8 cellular contexts compared by ENCODE assay signal in the genomic region with DNA sequence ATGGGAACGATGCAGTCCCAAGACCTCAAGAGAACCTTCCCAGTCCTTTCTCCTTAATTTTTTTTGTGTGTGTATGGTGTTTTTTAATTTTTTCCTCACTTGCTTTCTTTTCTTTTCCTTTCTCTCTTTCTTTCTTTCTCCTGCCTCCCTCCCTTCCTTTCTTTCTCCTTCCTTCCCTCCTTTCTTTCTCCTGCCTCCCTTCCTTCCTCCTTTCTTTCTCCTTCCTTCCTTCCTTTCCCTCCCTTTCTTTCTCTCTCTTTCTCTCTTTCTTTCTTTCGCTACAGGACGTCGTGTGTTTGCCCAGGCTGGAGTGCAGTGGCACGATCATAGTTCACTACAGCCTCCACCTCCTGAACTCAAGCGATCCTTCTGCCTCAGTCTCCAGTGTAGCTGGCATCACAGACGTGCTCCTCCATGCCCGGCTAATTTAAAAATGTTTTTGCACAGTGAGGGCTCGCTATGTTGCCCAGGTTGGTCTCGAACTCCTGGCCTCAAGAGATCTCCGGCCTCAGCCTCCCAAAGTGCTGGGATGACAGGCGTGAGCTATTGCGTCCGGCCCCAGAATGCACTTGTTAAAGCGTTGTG. TPM values are rescaled to one million over a fixed set of nuclear protein-coding genes. Genes with fewer than 3 reads are reported as not detected.
DNase-seq lines count a peak whose midpoint lies in the region; ATAC-seq and TF ChIP-seq lines count a peak whose summit lies in the region.

No MANE protein-coding gene starts in this region.

- peaks cover 19% of the 10 kb centered on the region for H3K4me1 Mint-ChIP-seq in T-helper 1 cell treated with Interleukin-12 subunit alpha and Interleukin-12 subunit beta and Interleukin-4 antibody, amounts not matched to agents 30 μg/mL and 1 μg/mL, for 36 hours (ENCODE audit: low read depth)
- peaks cover 18% of the 10 kb centered on the region for H3K4me1 Mint-ChIP-seq in activated naive CD8-positive, alpha-beta T cell treated with anti-CD3 and anti-CD28 coated beads, Interleukin-2, amount 10 ng/mL, durations not matched to agents 7 days and 5 days

- H3K4me1 ChIP-seq in stomach smooth muscle (ENCODE audit: control insufficient read depth, insufficient read depth, low read length): peaks cover 19% of the 10 kb centered on the region

- H3K36me3 ChIP-seq in kidney epithelial cell (ENCODE audit: control insufficient read depth, insufficient read depth, low read length) (no peaks in the 10 kb centered on the region), stomach smooth muscle (ENCODE audit: control insufficient read depth in 2 of 2, insufficient read depth in 2 of 2, low read length in 2 of 2) (peaks cover 0 to 2% of the 10 kb centered on the region in 2 donors)

- H3K27me3 ChIP-seq in kidney epithelial cell (ENCODE audit: control insufficient read depth, insufficient read depth, low read length) (no peaks in the 10 kb centered on the region), stomach smooth muscle (ENCODE audit: control insufficient read depth in 1 of 2, insufficient read depth in 2 of 2, low read length in 2 of 2) (no peaks in the 10 kb centered on the region)

- H3K27me3 Mint-ChIP-seq in T-helper 1 cell treated with Interleukin-12 subunit alpha and Interleukin-12 subunit beta and Interleukin-4 antibody, amounts not matched to agents 30 μg/mL and 1 μg/mL, for 36 hours (ENCODE audit: low read depth): no peaks in the 10 kb centered on the region
- no peaks in the 10 kb centered on the region for H3K27me3 Mint-ChIP-seq in activated naive CD8-positive, alpha-beta T cell treated with anti-CD3 and anti-CD28 coated beads, Interleukin-2, amount 10 ng/mL, durations not matched to agents 7 days and 5 days

- ATAC-seq in activated naive CD8-positive, alpha-beta T cell treated with anti-CD3 and anti-CD28 coated beads, Interleukin-2, amount 10 ng/mL, durations not matched to agents 7 days and 5 days (ENCODE audit: low read depth): no peak
- no peak for ATAC-seq in GM21423 (IDR thresholded peaks at IDR 0.05; ENCODE audit: unreplicated experiment)

- no peak for DNase-seq in T-helper 1 cell
- peak; percentile 30 for DNase-seq in activated naive CD8-positive, alpha-beta T cell treated with anti-CD3 and anti-CD28 coated beads, Interleukin-2, amount 10 ng/mL, durations not matched to agents 7 days and 5 days
- no peak for DNase-seq in kidney epithelial cell (ENCODE audit: low read depth)
- DNase-seq in iPS-NIHi7 (ENCODE audit: extremely low spot score): no peak
- no peak for DNase-seq in midbrain (lab: John Stamatoyannopoulos, UW)

- H3K36me3 Mint-ChIP-seq in T-helper 1 cell treated with Interleukin-12 subunit alpha and Interleukin-12 subunit beta and Interleukin-4 antibody, amounts not matched to agents 30 μg/mL and 1 μg/mL, for 36 hours (ENCODE audit: low read depth): peaks cover 2% of the 10 kb centered on the region
- H3K36me3 Mint-ChIP-seq in activated naive CD8-positive, alpha-beta T cell treated with anti-CD3 and anti-CD28 coated beads, Interleukin-2, amount 10 ng/mL, durations not matched to agents 7 days and 5 days: peaks cover 3% of the 10 kb centered on the region

- no peak for TF ChIP-seq CTCF in kidney epithelial cell (IDR thresholded peaks at IDR 0.05; ENCODE audit: insufficient read depth, low read length, poor library complexity, severe bottlenecking)

- peak overlapping the region; percentile 70 for H3K4me3 Mint-ChIP-seq in T-helper 1 cell treated with Interleukin-12 subunit alpha and Interleukin-12 subunit beta and Interleukin-4 antibody, amounts not matched to agents 30 μg/mL and 1 μg/mL, for 36 hours
- peak overlapping the region; percentile 79 for H3K4me3 Mint-ChIP-seq in activated naive CD8-positive, alpha-beta T cell treated with anti-CD3 and anti-CD28 coated beads, Interleukin-2, amount 10 ng/mL, durations not matched to agents 7 days and 5 days

- POLR2A ChIA-PET in activated naive CD8-positive, alpha-beta T cell treated with anti-CD3 and anti-CD28 coated beads, Interleukin-2, amount 10 ng/mL, durations not matched to agents 7 days and 5 days (lab: Charles Lee): interaction anchor here (1.0 kb wide), 1 partner anchor 142 kb away, joined by 5 read pairs; a partner anchor contains a TSS

- peak overlapping the region; percentile 72 for H3K27ac Mint-ChIP-seq in T-helper 1 cell treated with Interleukin-12 subunit alpha and Interleukin-12 subunit beta and Interleukin-4 antibody, amounts not matched to agents 30 μg/mL and 1 μg/mL, for 36 hours
- peak overlapping the region; percentile 80 for H3K27ac Mint-ChIP-seq in activated naive CD8-positive, alpha-beta T cell treated with anti-CD3 and anti-CD28 coated beads, Interleukin-2, amount 10 ng/mL, durations not matched to agents 7 days and 5 days

- no peaks in the 10 kb centered on the region for H3K9me3 Mint-ChIP-seq in T-helper 1 cell treated with Interleukin-12 subunit alpha and Interleukin-12 subunit beta and Interleukin-4 antibody, amounts not matched to agents 30 μg/mL and 1 μg/mL, for 36 hours
- H3K9me3 Mint-ChIP-seq in activated naive CD8-positive, alpha-beta T cell treated with anti-CD3 and anti-CD28 coated beads, Interleukin-2, amount 10 ng/mL, durations not matched to agents 7 days and 5 days: no peaks in the 10 kb centered on the region

- peak overlapping the region; percentile 78 for H3K27ac ChIP-seq in stomach smooth muscle (ENCODE audit: low read length)

- peak overlapping the region; percentile 51 for H3K4me3 ChIP-seq in kidney epithelial cell (ENCODE audit: low read depth, low read length)
- peak overlapping the region; percentile 53 to 84 for H3K4me3 ChIP-seq in stomach smooth muscle (ENCODE audit: low read length in 2 of 2)

- H3K9ac ChIP-seq in stomach smooth muscle (ENCODE audit: low read length in 2 of 2): peak overlapping the region; percentile 50 to 84

- H3K9me3 ChIP-seq in stomach smooth muscle (ENCODE audit: control insufficient read depth in 2 of 2, low read length in 2 of 2): no peaks in the 10 kb centered on the region

RNA-seq across cellular contexts. Expression of a gene that starts 0.7 kb away (rescaled TPM):
- 10 to 100 TPM; 29.6 to 32.6 TPM for total RNA-seq in activated naive CD8-positive, alpha-beta T cell treated with anti-CD3 and anti-CD28 coated beads, Interleukin-2, amount 10 ng/mL, durations not matched to agents 7 days and 5 days
- 66.3 and 75.0 TPM in 2 replicates for total RNA-seq in kidney epithelial cell

RNA-seq across cellular contexts. Expression of a gene that starts 12.0 kb away (rescaled TPM):
- total RNA-seq in activated naive CD8-positive, alpha-beta T cell treated with anti-CD3 and anti-CD28 coated beads, Interleukin-2, amount 10 ng/mL, durations not matched to agents 7 days and 5 days: 10 to 100 TPM; 12.3 to 15.3 TPM
- 12.9 and 15.5 TPM in 2 replicates for total RNA-seq in kidney epithelial cell
